ENCODE assay signal across 8 cellular contexts in genomic region chr17:74776990-74777389, GRCh38. TPM values are rescaled to one million over a fixed set of nuclear protein-coding genes. Genes with fewer than 3 reads are reported as not detected.
DNase-seq lines count a peak whose midpoint lies in the region; ATAC-seq and TF ChIP-seq lines count a peak whose summit lies in the region.

No MANE protein-coding gene starts in this region.

- peaks cover 48% of the 10 kb centered on the region for H3K4me1 Mint-ChIP-seq in activated CD4-positive, alpha-beta T cell treated with anti-CD3 and anti-CD28 coated beads, Interleukin-2, amount 10 ng/mL, durations not matched to agents 24 days and 14 days
- H3K4me1 Mint-ChIP-seq in activated naive CD8-positive, alpha-beta T cell treated with anti-CD3 and anti-CD28 coated beads for 36 hours = peaks cover 58% of the 10 kb centered on the region

- H3K36me3 ChIP-seq in left lung = peaks cover 0 to 31% of the 10 kb centered on the region in 2 donors
- peaks cover 17% of the 10 kb centered on the region for H3K36me3 ChIP-seq in thymus (ENCODE audit: control insufficient read depth, insufficient read depth)

- ATAC-seq in left lung (no peak), HG03432 (IDR thresholded peaks at IDR 0.05; ENCODE audit: unreplicated experiment) (no peak)

- H3K9me3 Mint-ChIP-seq in activated CD4-positive, alpha-beta T cell treated with anti-CD3 and anti-CD28 coated beads, Interleukin-2, amount 10 ng/mL, durations not matched to agents 24 days and 14 days = no peaks in the 10 kb centered on the region
- H3K9me3 Mint-ChIP-seq in activated naive CD8-positive, alpha-beta T cell treated with anti-CD3 and anti-CD28 coated beads for 36 hours = no peaks in the 10 kb centered on the region

- H3K27me3 ChIP-seq in left lung = no peaks in the 10 kb centered on the region
- H3K27me3 ChIP-seq in thymus (ENCODE audit: control insufficient read depth, insufficient read depth) = no peaks in the 10 kb centered on the region

- H3K27ac ChIP-seq in left lung = no peak overlapping the region
- H3K27ac ChIP-seq in thymus (ENCODE audit: low read depth) = no peak overlapping the region

- H3K4me3 Mint-ChIP-seq in activated CD4-positive, alpha-beta T cell treated with anti-CD3 and anti-CD28 coated beads, Interleukin-2, amount 10 ng/mL, durations not matched to agents 24 days and 14 days = peak overlapping the region; percentile 100
- peak overlapping the region; percentile 96 for H3K4me3 Mint-ChIP-seq in activated naive CD8-positive, alpha-beta T cell treated with anti-CD3 and anti-CD28 coated beads for 36 hours

- 50% methylated on average over 10 of the region's 10 CpGs for WGBS in thymus

- peak overlapping the region; percentile 66 for H3K27ac Mint-ChIP-seq in activated CD4-positive, alpha-beta T cell treated with anti-CD3 and anti-CD28 coated beads, Interleukin-2, amount 10 ng/mL, durations not matched to agents 24 days and 14 days
- peak overlapping the region; percentile 68 for H3K27ac Mint-ChIP-seq in activated naive CD8-positive, alpha-beta T cell treated with anti-CD3 and anti-CD28 coated beads for 36 hours

- peaks cover 30% of the 10 kb centered on the region for H3K36me3 Mint-ChIP-seq in activated CD4-positive, alpha-beta T cell treated with anti-CD3 and anti-CD28 coated beads, Interleukin-2, amount 10 ng/mL, durations not matched to agents 24 days and 14 days (ENCODE audit: low read depth)
- peaks cover 23% of the 10 kb centered on the region for H3K36me3 Mint-ChIP-seq in activated naive CD8-positive, alpha-beta T cell treated with anti-CD3 and anti-CD28 coated beads for 36 hours

- H3K27me3 Mint-ChIP-seq in activated CD4-positive, alpha-beta T cell treated with anti-CD3 and anti-CD28 coated beads, Interleukin-2, amount 10 ng/mL, durations not matched to agents 24 days and 14 days = no peaks in the 10 kb centered on the region
- H3K27me3 Mint-ChIP-seq in activated naive CD8-positive, alpha-beta T cell treated with anti-CD3 and anti-CD28 coated beads for 36 hours = no peaks in the 10 kb centered on the region

- H3K4me1 ChIP-seq in left lung (peaks cover 17 to 65% of the 10 kb centered on the region in 2 donors), thymus (ENCODE audit: control insufficient read depth, insufficient read depth, low read length) (peaks cover 15% of the 10 kb centered on the region)

- DNase-seq in activated CD4-positive, alpha-beta T cell treated with anti-CD3 and anti-CD28 coated beads, Interleukin-2, amount 10 ng/mL, durations not matched to agents 24 days and 14 days = peak; percentile 71
- no peak for DNase-seq in activated CD4-positive, alpha-beta T cell treated with anti-CD3 and anti-CD28 coated beads for 4 hours
- DNase-seq in activated naive CD8-positive, alpha-beta T cell treated with anti-CD3 and anti-CD28 coated beads for 36 hours = no peak
- DNase-seq in left lung (no peak), islet precursor cell (no peak)
- DNase-seq in effector CD8-positive, alpha-beta T cell (lab: John Stamatoyannopoulos, UW) = no peak

- intact Hi-C loops in activated CD4-positive, alpha-beta T cell treated with anti-CD3 and anti-CD28 coated beads, Interleukin-2, amount 10 ng/mL, durations not matched to agents 24 days and 14 days (cut with micrococcal nuclease) = loop anchor here (1.0 to 5.0 kb wide), 2 partner anchors 29 to 95 kb away; partner anchors contain the start of genes FDXR and NHERF1
- intact Hi-C loops in left lung (cut with DNase I) = no loop called here

- no peak for TF ChIP-seq CTCF in left lung (IDR thresholded peaks at IDR 0.05)

- H3K4me3 ChIP-seq in left lung (peak overlapping the region; percentile 87 to 90), thymus (ENCODE audit: low read length) (peak overlapping the region; percentile 68)

- no peaks in the 10 kb centered on the region for H3K9me3 ChIP-seq in left lung
- H3K9me3 ChIP-seq in thymus (ENCODE audit: control insufficient read depth) = no peaks in the 10 kb centered on the region

RNA-seq across cellular contexts. Expression of gene NAT9, which starts 0.8 kb away (rescaled TPM):
- 62.7 and 67.6 TPM in 2 replicates for total RNA-seq in activated CD4-positive, alpha-beta T cell treated with anti-CD3 and anti-CD28 coated beads, Interleukin-2, amount 10 ng/mL, durations not matched to agents 24 days and 14 days
- total RNA-seq in activated naive CD8-positive, alpha-beta T cell treated with anti-CD3 and anti-CD28 coated beads for 36 hours = 10 to 100 TPM; 39.9 to 41.6 TPM
- 10 to 100 TPM; 42.8 to 45.8 TPM for total RNA-seq in left lung
- 31.1 TPM for polyA plus RNA-seq in thymus

RNA-seq across cellular contexts. Expression of gene NHERF1, which starts 28.6 kb away (rescaled TPM):
- 134 and 138 TPM in 2 replicates for total RNA-seq in activated CD4-positive, alpha-beta T cell treated with anti-CD3 and anti-CD28 coated beads, Interleukin-2, amount 10 ng/mL, durations not matched to agents 24 days and 14 days
- total RNA-seq in activated naive CD8-positive, alpha-beta T cell treated with anti-CD3 and anti-CD28 coated beads for 36 hours = 100 to 1,000 TPM; 124 to 127 TPM
- 10 to 100 TPM; 25.5 to 37.5 TPM for total RNA-seq in left lung
- 56.6 TPM for polyA plus RNA-seq in thymus

RNA-seq across cellular contexts. Expression of gene RAB37, which starts 39.9 kb away (rescaled TPM):
- total RNA-seq in activated CD4-positive, alpha-beta T cell treated with anti-CD3 and anti-CD28 coated beads, Interleukin-2, amount 10 ng/mL, durations not matched to agents 24 days and 14 days = 5.5 and 7.5 TPM in 2 replicates
- total RNA-seq in activated naive CD8-positive, alpha-beta T cell treated with anti-CD3 and anti-CD28 coated beads for 36 hours = 1 to 10 TPM; 1.8 TPM
- total RNA-seq in left lung = 1 to 10 TPM; 3.2 to 4.8 TPM
- 29.3 TPM for polyA plus RNA-seq in thymus
